Comparison of ENCODE assay signal across 14 cellular contexts in the genomic region with DNA sequence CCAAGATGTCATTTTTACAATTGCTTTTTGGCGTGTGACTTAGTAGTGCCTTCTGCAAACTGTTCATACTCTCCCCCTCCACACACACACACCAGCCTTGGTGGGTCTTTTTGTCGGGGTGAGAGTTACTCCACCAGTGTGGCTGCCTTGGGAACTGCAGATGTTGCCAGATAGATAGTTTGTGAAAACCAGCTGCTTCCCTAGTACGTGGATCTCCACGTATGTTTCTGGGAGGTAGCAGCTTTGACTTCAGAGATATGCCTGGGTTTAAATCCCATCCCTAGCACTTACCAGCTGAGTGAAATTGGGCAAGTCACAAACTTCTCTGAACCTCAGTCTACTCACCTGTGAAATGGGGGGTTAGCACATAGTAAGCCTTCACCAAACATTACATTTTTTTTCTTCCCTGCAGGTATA.
DNase-seq lines count a peak whose midpoint lies in the region; ATAC-seq and TF ChIP-seq lines count a peak whose summit lies in the region.
"Had no signal": no experiment of that assay in that cellular context is flagged by ENCODE, and none has a peak within 500 bp of the region (broad histone marks: within the 10 kb centered on the region; RNA-seq: fewer than 3 reads in every experiment).

No MANE protein-coding gene starts in this region.

- peak overlapping the region; percentile 99 for H4K5ac ChIP-seq in IMR-90 (ENCODE audit: low read depth, low read length)

- H3K23ac ChIP-seq in IMR-90 (ENCODE audit: low read depth, low read length) = peak overlapping the region; percentile 74

- TF ChIP-seq CTCF in IMR-90 (conservative IDR thresholded peaks at IDR 0.05; ENCODE audit: low read depth, low read length) (no peak), left lung (IDR thresholded peaks at IDR 0.05) (no peak), stomach (IDR thresholded peaks at IDR 0.05) (no peak)

- H2BK20ac ChIP-seq in IMR-90 (ENCODE audit: low read depth, low read length) = peak overlapping the region; percentile 94

- H2AFZ ChIP-seq in IMR-90 (replicated peaks; ENCODE audit: low read length, poor library complexity) = peak overlapping the region; percentile 46

- peaks cover 26% of the 10 kb centered on the region for H3K9me1 ChIP-seq in IMR-90 (ENCODE audit: insufficient read depth, low read length)

- intact Hi-C loops in IMR-90 (cut with micrococcal nuclease) (loop anchor here (1.0 to 2.0 kb wide), 2 partner anchors 17 to 78 kb away; a partner anchor contains a TSS), left lung (cut with DNase I) (no loop called here), stomach (cut with DNase I; ENCODE audit: low total_unique reads) (no loop called here)
- intact Hi-C loops in dendritic cell treated with granulocyte-macrophage colony-stimulating factor and Interleukin-4, amounts not matched to agents 40 ng/mL and 50 ng/mL, for 4 days (cut with micrococcal nuclease) = no loop called here

- ATAC-seq in IMR-90 (ENCODE audit: low read depth) (peak; percentile 18), left lung (peak; percentile 20), HG02610 (IDR thresholded peaks at IDR 0.05; ENCODE audit: unreplicated experiment) (no peak), HG03460 (IDR thresholded peaks at IDR 0.05; ENCODE audit: unreplicated experiment) (no peak), HG02970 (IDR thresholded peaks at IDR 0.05; ENCODE audit: low FRiP score, unreplicated experiment) (no peak)
- ATAC-seq: effector memory CD8-positive, alpha-beta T cell had no signal

- peaks cover 0 to 29% of the 10 kb centered on the region in 2 experiments; a peak in 2 of 4 replicates for H3K79me1 ChIP-seq in IMR-90 (ENCODE audit: low read depth in 1 of 2, low read length in 2 of 2)

- dilution Hi-C loops in IMR-90 (cut with HindIII; ENCODE audit: low sequenced_read_pairs, unreplicated experiment) = no loop called here

- peaks cover 2% of the 10 kb centered on the region for H3K36me3 Mint-ChIP-seq in dendritic cell treated with granulocyte-macrophage colony-stimulating factor and Interleukin-4, amounts not matched to agents 40 ng/mL and 50 ng/mL, for 4 days (ENCODE audit: low read depth)

- H3K36me3 ChIP-seq in IMR-90 (ENCODE audit: control insufficient read depth, insufficient read depth, low read length) = no peaks in the 10 kb centered on the region
- H3K36me3 ChIP-seq in left lung = no peaks in the 10 kb centered on the region
- no peaks in the 10 kb centered on the region for H3K36me3 ChIP-seq in stomach

- H3K27ac ChIP-seq in IMR-90 (ENCODE audit: insufficient read depth, low read length) (peak overlapping the region; percentile 98), left lung (peak overlapping the region; percentile 78 to 82), stomach (peak overlapping the region; percentile 44 to 90 (median 86))

- peak overlapping the region; percentile 97 for H2BK120ac ChIP-seq in IMR-90 (ENCODE audit: low read depth, low read length)

- peak overlapping the region; percentile 49 to 91 for H4K8ac ChIP-seq in IMR-90 (ENCODE audit: low read depth in 2 of 2, low read length in 2 of 2)

- in situ Hi-C loops in IMR-90 (cut with MboI; ENCODE audit: low sequenced_read_pairs) = no loop called here

- H3K4me1 Mint-ChIP-seq in dendritic cell treated with granulocyte-macrophage colony-stimulating factor and Interleukin-4, amounts not matched to agents 40 ng/mL and 50 ng/mL, for 4 days (ENCODE audit: low read depth) = peaks cover 51% of the 10 kb centered on the region

- H3K4me3 ChIP-seq in IMR-90 (ENCODE audit: insufficient read depth, low read depth, low read length) (no peak overlapping the region), left lung (no peak overlapping the region), stomach (no peak overlapping the region)

- H2BK15ac ChIP-seq in IMR-90 (ENCODE audit: low read depth, low read length) = peak overlapping the region; percentile 85; the same call in 2 of the 3 replicates

- H2AK9ac ChIP-seq in IMR-90 (replicated peaks; ENCODE audit: low read depth, low read length, poor library complexity) = peak overlapping the region; percentile 86

- H3K27me3 ChIP-seq in IMR-90 (ENCODE audit: control insufficient read depth, insufficient read depth, low read length) (no peaks in the 10 kb centered on the region), left lung (no peaks in the 10 kb centered on the region), stomach (no peaks in the 10 kb centered on the region)

- no peaks in the 10 kb centered on the region for H3K9me3 Mint-ChIP-seq in dendritic cell treated with granulocyte-macrophage colony-stimulating factor and Interleukin-4, amounts not matched to agents 40 ng/mL and 50 ng/mL, for 4 days
- H3K9me3 Mint-ChIP-seq: effector memory CD8-positive, alpha-beta T cell had no signal

- H3K4me1 ChIP-seq in IMR-90 (ENCODE audit: control insufficient read depth, insufficient read depth, low read length) = peaks cover 30% of the 10 kb centered on the region
- H3K4me1 ChIP-seq in left lung = peaks cover 15 to 17% of the 10 kb centered on the region in 2 donors
- H3K4me1 ChIP-seq in stomach = peaks cover 4 to 63% (median 37%) of the 10 kb centered on the region in 4 donors

- peak overlapping the region; percentile 95 for H2AK5ac ChIP-seq in IMR-90 (ENCODE audit: low read depth, low read length)

- peak overlapping the region; percentile 56 for H3K56ac ChIP-seq in IMR-90 (ENCODE audit: extremely low read depth, insufficient read depth, low read length)

- H2BK5ac ChIP-seq in IMR-90 (ENCODE audit: low read depth, low read length, poor library complexity, severe bottlenecking) = peak overlapping the region; percentile 89

- no peak for TF ChIP-seq POLR2A in IMR-90 (IDR thresholded peaks at IDR 0.05; ENCODE audit: low read depth, low read length)
- TF ChIP-seq POLR2A in stomach (IDR thresholded peaks at IDR 0.05) = no peak

- H3K27ac Mint-ChIP-seq in dendritic cell treated with granulocyte-macrophage colony-stimulating factor and Interleukin-4, amounts not matched to agents 40 ng/mL and 50 ng/mL, for 4 days = peak overlapping the region; percentile 73
- H3K27ac Mint-ChIP-seq: effector memory CD8-positive, alpha-beta T cell had no signal

- H3K4me2 ChIP-seq in IMR-90 (ENCODE audit: low read depth, low read length) = peak overlapping the region; percentile 16

- no peaks in the 10 kb centered on the region for H3K27me3 Mint-ChIP-seq in dendritic cell treated with granulocyte-macrophage colony-stimulating factor and Interleukin-4, amounts not matched to agents 40 ng/mL and 50 ng/mL, for 4 days
- H3K27me3 Mint-ChIP-seq: effector memory CD8-positive, alpha-beta T cell had no signal

- peak overlapping the region; percentile 95 for H3K18ac ChIP-seq in IMR-90 (ENCODE audit: low read depth, low read length)

- TF ChIP-seq EP300 in stomach (IDR thresholded peaks at IDR 0.05) = no peak

- H3K9me3 ChIP-seq in IMR-90 (ENCODE audit: control insufficient read depth, insufficient read depth, low read length) (no peaks in the 10 kb centered on the region), left lung (no peaks in the 10 kb centered on the region), stomach (no peaks in the 10 kb centered on the region)

- no peak for TF ChIP-seq RAD21 in IMR-90 (IDR thresholded peaks at IDR 0.05; ENCODE audit: low read length)

- no TSS peak for BruUV-seq in IMR-90 (replicated peaks; lab: Mats Ljungman, UMichigan)

- H3K9ac ChIP-seq in IMR-90 (ENCODE audit: low read depth, low read length) = peak overlapping the region; percentile 76

- H4K91ac ChIP-seq in IMR-90 (ENCODE audit: insufficient read depth, low read depth, low read length) = peak overlapping the region; percentile 89

- H4K20me1 ChIP-seq in IMR-90 (ENCODE audit: insufficient read depth, low read length) = no peaks in the 10 kb centered on the region

- CTCF ChIA-PET in IMR-90 (lab: Yijun Ruan, JAX) = interaction anchor here (0.7 to 1.9 kb wide), 10 partner anchors 14 to 126 kb away, joined by 3 to 15 read pairs (median 3); a partner anchor contains a TSS

- DNase-seq in IMR-90 (peak; percentile 65), left lung (no peak), stomach (no peak), NCI-H446 (lab: John Stamatoyannopoulos, UW) (no peak)
- DNase-seq: activated CD8-positive, alpha-beta memory T cell treated with anti-CD3 and anti-CD28 coated beads for 24 hours; DMS79; effector memory CD8-positive, alpha-beta T cell; NCI-H1930; SHP77 treated with DMSO at 0.1 percent for 48 hours; stimulated activated CD4-positive, alpha-beta T cell treated with anti-CD3 and anti-CD28 coated beads, Interleukin-2, amount 100 ng/mL, for 24 hours had no signal

- no CpG with 5 or more reads among the region's 4 CpGs for whole genome bisulfite sequencing in IMR-90 (ENCODE audit: extremely low coverage in 2 of 2, insufficient read length in 1 of 2), 2 experiments
- WGBS in stomach, 5 donors = 60 to 81% (median 68%) methylated on average over 4 of the region's 4 CpGs

- H3K4me3 Mint-ChIP-seq in dendritic cell treated with granulocyte-macrophage colony-stimulating factor and Interleukin-4, amounts not matched to agents 40 ng/mL and 50 ng/mL, for 4 days = no peak overlapping the region
- H3K4me3 Mint-ChIP-seq: effector memory CD8-positive, alpha-beta T cell had no signal

- peak overlapping the region; percentile 97 for H3K4ac ChIP-seq in IMR-90 (ENCODE audit: low read depth, low read length)

- peak overlapping the region; percentile 96 for H3K14ac ChIP-seq in IMR-90 (replicated peaks; ENCODE audit: low read depth, low read length)

- POLR2A ChIA-PET in IMR-90 (lab: Charles Lee; ENCODE audit: unreplicated experiment) = no interaction called here

TF ChIP-seq in IMR-90, 13 proteins besides CTCF, POLR2A, EP300 and RAD21:
- TF ChIP-seq RCOR1 (IDR thresholded peaks at IDR 0.05; ENCODE audit: insufficient replicate concordance, low read length) (peak; percentile 94), MXI1 (IDR thresholded peaks at IDR 0.05; ENCODE audit: borderline replicate concordance, low read depth, low read length) (no peak)

Comparison
In these comparisons a context has a peak if more than half of its experiments do, and no peak if none do; other contexts are left out.
1. ATAC-seq: peak in IMR-90 (single experiment) and left lung (single experiment); none in HG02610 (single experiment), HG03460 (single experiment) and HG02970 (single experiment).
2. Peak in every context shown above with its lines, with median percentiles within 50 percentile points of each other: H3K27ac ChIP-seq.